25 cellular contexts compared by ENCODE assay signal in genomic region chr2:74384051-74384450, GRCh38. TPM values are rescaled to one million over a fixed set of nuclear protein-coding genes. Genes with fewer than 3 reads are reported as not detected.
DNase-seq lines count a peak whose midpoint lies in the region; ATAC-seq lines count a peak whose summit lies in the region.
"Had no signal": no experiment of that assay in that cellular context is flagged by ENCODE, and none has a peak within 500 bp of the region (broad histone marks: within the 10 kb centered on the region; RNA-seq: fewer than 3 reads in every experiment).

No MANE protein-coding gene starts in this region.

- POLR2A ChIA-PET in activated CD8-positive, alpha-beta T cell treated with anti-CD3 and anti-CD28 coated beads, Interleukin-2, amount 10 ng/mL, durations not matched to agents 7 days and 5 days (lab: Charles Lee), result no interaction called here

- no peak overlapping the region for H3K27ac Mint-ChIP-seq in activated CD8-positive, alpha-beta T cell treated with anti-CD3 and anti-CD28 coated beads, Interleukin-2, amount 10 ng/mL, durations not matched to agents 7 days and 5 days
- H3K27ac Mint-ChIP-seq: activated CD4-positive, alpha-beta T cell treated with anti-CD3 and anti-CD28 coated beads, Interleukin-2, amount 10 ng/mL, durations not matched to agents 7 days and 5 days; T-helper 1 cell treated with Interleukin-12 subunit alpha and Interleukin-12 subunit beta and Interleukin-4 antibody, amounts not matched to agents 30 μg/mL and 1 μg/mL, for 36 hours had no signal

- CTCF ChIA-PET in activated CD8-positive, alpha-beta T cell treated with anti-CD3 and anti-CD28 coated beads, Interleukin-2, amount 10 ng/mL, durations not matched to agents 7 days and 5 days (lab: Charles Lee), result no interaction called here

- H3K27me3 Mint-ChIP-seq in activated CD8-positive, alpha-beta T cell treated with anti-CD3 and anti-CD28 coated beads, Interleukin-2, amount 10 ng/mL, durations not matched to agents 7 days and 5 days (ENCODE audit: low read depth), result no peaks in the 10 kb centered on the region
- H3K27me3 Mint-ChIP-seq: activated CD4-positive, alpha-beta T cell treated with anti-CD3 and anti-CD28 coated beads, Interleukin-2, amount 10 ng/mL, durations not matched to agents 7 days and 5 days; central memory CD8-positive, alpha-beta T cell had no signal

- DNase-seq in AG08395 (ENCODE audit: low spot score) (peak; percentile 45), HCEC 1CT (peak; percentile 13), fibroblast of gingiva (ENCODE audit: low read depth) (peak; percentile 34), NCI-H187 (lab: John Stamatoyannopoulos, UW) (no peak), NCI-H1436 (lab: John Stamatoyannopoulos, UW) (no peak), mucosa of gallbladder (ENCODE audit: low spot score) (no peak)
- DNase-seq in activated CD8-positive, alpha-beta T cell treated with anti-CD3 and anti-CD28 coated beads, Interleukin-2, amount 10 ng/mL, durations not matched to agents 7 days and 5 days, result no peak
- DNase-seq: activated CD4-positive, alpha-beta T cell treated with anti-CD3 and anti-CD28 coated beads, Interleukin-2, amount 10 ng/mL, durations not matched to agents 7 days and 5 days; activated effector memory CD4-positive, alpha-beta T cell treated with anti-CD3 and anti-CD28 coated beads, Interleukin-2, amount 50 U/mL, for 16 hours; adrenal gland; DMS79; esophagus squamous epithelium; H9; NCI-H1092 treated with DMSO at 0.1 percent for 48 hours; NCI-H2081 treated with DMSO at 0.1 percent for 48 hours; NCI-H446 treated with DMSO at 0.1 percent for 48 hours; NK-92 treated with Interleukin-12 subunit alpha and Interleukin-12 subunit beta, amount 100 ng/mL, for 24 hours; ovary; Peyer's patch; stimulated activated CD4-positive, alpha-beta T cell treated with anti-CD3 and anti-CD28 coated beads, Interleukin-15, amount 100 ng/mL, for 24 hours had no signal

- peaks cover 25% of the 10 kb centered on the region for H3K4me1 Mint-ChIP-seq in activated CD8-positive, alpha-beta T cell treated with anti-CD3 and anti-CD28 coated beads, Interleukin-2, amount 10 ng/mL, durations not matched to agents 7 days and 5 days (ENCODE audit: low read depth)

- no peaks in the 10 kb centered on the region for H3K36me3 ChIP-seq in muscle layer of duodenum (ENCODE audit: control insufficient read depth in 1 of 2, insufficient read depth in 2 of 2, low read length in 2 of 2)
- H3K36me3 ChIP-seq: ovary, Peyer's patch, right atrium auricular region had no signal

- H3K4me1 ChIP-seq in muscle layer of duodenum (ENCODE audit: control insufficient read depth in 1 of 2, insufficient read depth in 2 of 2, low read length in 2 of 2), result peaks cover 17 to 45% of the 10 kb centered on the region in 2 donors

- no peak overlapping the region for H3K4me3 ChIP-seq in muscle layer of duodenum (ENCODE audit: low read depth in 1 of 2, low read length in 2 of 2)
- H3K4me3 ChIP-seq: adrenal gland, esophagus squamous epithelium, lung, ovary, Peyer's patch, right atrium auricular region had no signal

- peaks cover 3% of the 10 kb centered on the region for H3K36me3 Mint-ChIP-seq in activated CD8-positive, alpha-beta T cell treated with anti-CD3 and anti-CD28 coated beads, Interleukin-2, amount 10 ng/mL, durations not matched to agents 7 days and 5 days (ENCODE audit: low read depth)

- no peak for ATAC-seq in activated CD8-positive, alpha-beta T cell treated with anti-CD3 and anti-CD28 coated beads, Interleukin-2, amount 10 ng/mL, durations not matched to agents 7 days and 5 days

- H3K27me3 ChIP-seq in muscle layer of duodenum (ENCODE audit: low read depth, low read length), result no peaks in the 10 kb centered on the region
- H3K27me3 ChIP-seq: adrenal gland, esophagus squamous epithelium, ovary, Peyer's patch, right atrium auricular region had no signal

- peak overlapping the region; percentile 24 for H3K27ac ChIP-seq in muscle layer of duodenum (ENCODE audit: low read length)
- H3K27ac ChIP-seq: ovary, Peyer's patch had no signal

- H3K4me3 Mint-ChIP-seq in activated CD8-positive, alpha-beta T cell treated with anti-CD3 and anti-CD28 coated beads, Interleukin-2, amount 10 ng/mL, durations not matched to agents 7 days and 5 days, result no peak overlapping the region
- H3K4me3 Mint-ChIP-seq: activated CD4-positive, alpha-beta T cell treated with anti-CD3 and anti-CD28 coated beads, Interleukin-2, amount 10 ng/mL, durations not matched to agents 7 days and 5 days; central memory CD8-positive, alpha-beta T cell; H9; T-helper 1 cell treated with Interleukin-12 subunit alpha and Interleukin-12 subunit beta and Interleukin-4 antibody, amounts not matched to agents 30 μg/mL and 1 μg/mL, for 36 hours had no signal

- no peaks in the 10 kb centered on the region for H3K9me3 Mint-ChIP-seq in activated CD8-positive, alpha-beta T cell treated with anti-CD3 and anti-CD28 coated beads, Interleukin-2, amount 10 ng/mL, durations not matched to agents 7 days and 5 days (ENCODE audit: insufficient read depth)
- H3K9me3 Mint-ChIP-seq: activated CD4-positive, alpha-beta T cell treated with anti-CD3 and anti-CD28 coated beads, Interleukin-2, amount 10 ng/mL, durations not matched to agents 7 days and 5 days; central memory CD8-positive, alpha-beta T cell; H9; T-helper 1 cell treated with Interleukin-12 subunit alpha and Interleukin-12 subunit beta and Interleukin-4 antibody, amounts not matched to agents 30 μg/mL and 1 μg/mL, for 36 hours had no signal

- no peaks in the 10 kb centered on the region for H3K9me3 ChIP-seq in muscle layer of duodenum (ENCODE audit: control insufficient read depth in 1 of 2, low read length in 2 of 2)
- H3K9me3 ChIP-seq: adrenal gland, esophagus squamous epithelium, ovary, Peyer's patch, right atrium auricular region had no signal

RNA-seq across cellular contexts. Expression of gene DCTN1, which starts 3.9 kb away (rescaled TPM):
- total RNA-seq in activated CD8-positive, alpha-beta T cell treated with anti-CD3 and anti-CD28 coated beads, Interleukin-2, amount 10 ng/mL, durations not matched to agents 7 days and 5 days, result 100 to 1,000 TPM; 112 to 115 TPM
- 171 TPM for total RNA-seq in mucosa of gallbladder

RNA-seq across cellular contexts. Expression of gene C2orf81, which starts 37.4 kb away (rescaled TPM):
- total RNA-seq in activated CD8-positive, alpha-beta T cell treated with anti-CD3 and anti-CD28 coated beads, Interleukin-2, amount 10 ng/mL, durations not matched to agents 7 days and 5 days, result 1 to 10 TPM; 1.5 TPM
- 12.9 TPM for total RNA-seq in mucosa of gallbladder

RNA-seq across cellular contexts. Expression of gene WDR54, which starts 37.5 kb away (rescaled TPM):
- total RNA-seq in activated CD8-positive, alpha-beta T cell treated with anti-CD3 and anti-CD28 coated beads, Interleukin-2, amount 10 ng/mL, durations not matched to agents 7 days and 5 days, result 10 to 100 TPM; 93.7 to 96.9 TPM
- 38.1 TPM for total RNA-seq in mucosa of gallbladder

RNA-seq across cellular contexts. Expression of gene SLC4A5, which starts 40.8 kb away (rescaled TPM):
- 1 to 10 TPM; 1.6 to 2.8 TPM for total RNA-seq in activated CD8-positive, alpha-beta T cell treated with anti-CD3 and anti-CD28 coated beads, Interleukin-2, amount 10 ng/mL, durations not matched to agents 7 days and 5 days
- 4.7 TPM for total RNA-seq in mucosa of gallbladder

RNA-seq across cellular contexts. Expression of gene RTKN, which starts 57.7 kb away (rescaled TPM):
- total RNA-seq in activated CD8-positive, alpha-beta T cell treated with anti-CD3 and anti-CD28 coated beads, Interleukin-2, amount 10 ng/mL, durations not matched to agents 7 days and 5 days, result under 1 TPM; 0.37 to 0.57 TPM
- 86.4 TPM for total RNA-seq in mucosa of gallbladder

Comparison
In these comparisons a context has a peak if more than half of its experiments do, and no peak if none do; other contexts are left out.
1. DNase-seq: peak in AG08395 (single experiment), HCEC 1CT (single experiment) and fibroblast of gingiva (single experiment); none in activated CD8-positive, alpha-beta T cell treated with anti-CD3 and anti-CD28 coated beads, Interleukin-2, amount 10 ng/mL, durations not matched to agents 7 days and 5 days (single experiment), NCI-H187 (0 of 2), NCI-H1436 (single experiment) and mucosa of gallbladder (single experiment).